16 cellular contexts compared by ENCODE assay signal in genomic region chr7:74266191-74266963, GRCh38. TPM values are rescaled to one million over a fixed set of nuclear protein-coding genes. Genes with fewer than 3 reads are reported as not detected.
DNase-seq lines count a peak whose midpoint lies in the region; ATAC-seq and TF ChIP-seq lines count a peak whose summit lies in the region.
"Had no signal": no experiment of that assay in that cellular context is flagged by ENCODE, and none has a peak within 500 bp of the region (broad histone marks: within the 10 kb centered on the region; RNA-seq: fewer than 3 reads in every experiment).

No MANE protein-coding gene starts in this region.

- CTCF ChIA-PET in HEK293 (lab: Yijun Ruan, JAX): interaction anchor here (0.9 kb wide), 1 partner anchor 18 kb away, joined by 3 read pairs; no protein-coding TSS in a partner anchor
- CTCF ChIA-PET in T-cell (lab: Charles Lee): interaction anchor here in 1 of 2 donors (0.5 kb wide), 1 partner anchor 57 kb away, joined by 5 read pairs; no protein-coding TSS in a partner anchor

- H2BK120ac ChIP-seq in mesenchymal stem cell (ENCODE audit: low read depth, low read length): no peak overlapping the region

- peak overlapping the region; percentile 40 for H4K8ac ChIP-seq in mesenchymal stem cell (ENCODE audit: low read length)

- no peak for ATAC-seq in GM19463 (IDR thresholded peaks at IDR 0.05; ENCODE audit: unreplicated experiment)
- ATAC-seq in T-cell (replicated peaks in 1 of 4): no peak

- POLR2A ChIA-PET in HEK293 (lab: Yijun Ruan, JAX) (no interaction called here), T-cell (lab: Charles Lee) (no interaction called here)

- H2BK15ac ChIP-seq in mesenchymal stem cell (ENCODE audit: low read depth, poor library complexity, severe bottlenecking): no peak overlapping the region

- H3K4me1 ChIP-seq in DOHH2 (ENCODE audit: control insufficient read depth, low read length): peaks cover 96% of the 10 kb centered on the region
- H3K4me1 ChIP-seq in HEK293 (ENCODE audit: control insufficient read depth, insufficient read depth, low read length): no peaks in the 10 kb centered on the region
- peaks cover 4% of the 10 kb centered on the region for H3K4me1 ChIP-seq in mesenchymal stem cell (ENCODE audit: control insufficient read depth, insufficient read depth, low read depth, low read length)
- H3K4me1 ChIP-seq in esophagus squamous epithelium: peaks cover 0 to 24% (median 4%) of the 10 kb centered on the region in 3 donors

- H3K79me1 ChIP-seq in mesenchymal stem cell (replicated peaks; ENCODE audit: low read length, poor library complexity, severe bottlenecking): no peaks in the 10 kb centered on the region

- H3K9me2 ChIP-seq in DOHH2 (replicated peaks; ENCODE audit: control insufficient read depth, low read length): no peaks in the 10 kb centered on the region

- DNase-seq in NOMO-1 treated with dmso at 0.1 percent for 144 hours (lab: John Stamatoyannopoulos, UW; ENCODE audit: unreplicated experiment): peak; percentile 85
- no peak for DNase-seq in mesenchymal stem cell
- DNase-seq in esophagus squamous epithelium (lab: John Stamatoyannopoulos, UW): no peak
- no peak for DNase-seq in T-cell
- DNase-seq: AML-193; CD4-positive, alpha-beta memory T cell; DND-41; HCEC 1CT; NCI-H1417; NCI-H2029; NCI-H510A; NCI-H82; SIG-M5 had no signal

- H3K14ac ChIP-seq in mesenchymal stem cell (ENCODE audit: low read length in 2 of 2): no peak overlapping the region

- H3K4ac ChIP-seq in mesenchymal stem cell (ENCODE audit: low read depth in 1 of 2, low read length in 2 of 2): no peak overlapping the region

- H3K27me3 Mint-ChIP-seq in T-cell: peaks cover 0 to 3% of the 10 kb centered on the region in 2 donors

- peak overlapping the region; percentile 75 for H3K27ac ChIP-seq in DOHH2 (ENCODE audit: low read depth, low read length)
- H3K27ac ChIP-seq in HEK293 (ENCODE audit: extremely low read depth, low read depth, low read length): no peak overlapping the region
- H3K27ac ChIP-seq in mesenchymal stem cell (ENCODE audit: low read length, poor library complexity, severe bottlenecking): no peak overlapping the region
- H3K27ac ChIP-seq in esophagus squamous epithelium: no peak overlapping the region

- H2AK5ac ChIP-seq in mesenchymal stem cell (ENCODE audit: low read length, severe bottlenecking): no peak overlapping the region

- peak overlapping the region; percentile 17 for H3K4me3 ChIP-seq in DOHH2 (ENCODE audit: low read length)
- no peak overlapping the region for H3K4me3 ChIP-seq in HEK293 (ENCODE audit: low read depth, low read length)
- H3K4me3 ChIP-seq in mesenchymal stem cell (ENCODE audit: insufficient read depth in 1 of 2, low read depth in 1 of 2, low read length in 2 of 2): no peak overlapping the region
- H3K4me3 ChIP-seq in esophagus squamous epithelium: no peak overlapping the region

- no peaks in the 10 kb centered on the region for H3K79me2 ChIP-seq in DOHH2 (ENCODE audit: control insufficient read depth, low read length)

- intact Hi-C loops in esophagus squamous epithelium (cut with DNase I): no loop called here

- H3K36me3 ChIP-seq in DOHH2 (ENCODE audit: control insufficient read depth, low read length): no peaks in the 10 kb centered on the region
- H3K36me3 ChIP-seq in HEK293 (ENCODE audit: control insufficient read depth in 2 of 2, insufficient read depth in 1 of 2, low read length in 2 of 2): no peaks in the 10 kb centered on the region
- no peaks in the 10 kb centered on the region for H3K36me3 ChIP-seq in mesenchymal stem cell (ENCODE audit: control insufficient read depth in 1 of 2, insufficient read depth in 2 of 2, low read depth in 1 of 2, low read length in 2 of 2)
- H3K36me3 ChIP-seq in esophagus squamous epithelium: no peaks in the 10 kb centered on the region

- H3K9me3 Mint-ChIP-seq in T-cell: no peaks in the 10 kb centered on the region
- H3K9me3 Mint-ChIP-seq: CD4-positive, alpha-beta memory T cell had no signal

- H3F3A ChIP-seq in DOHH2 (ENCODE audit: control insufficient read depth, insufficient read depth): peaks cover 68% of the 10 kb centered on the region

- peak overlapping the region in 1 of 2 experiments; percentile 83 for H2BK12ac ChIP-seq in mesenchymal stem cell (ENCODE audit: low read length in 2 of 2)

- H2AFZ ChIP-seq in mesenchymal stem cell (ENCODE audit: low read depth, low read length): no peak overlapping the region

- H3K9ac ChIP-seq in mesenchymal stem cell (ENCODE audit: low read length): no peak overlapping the region

- H3K18ac ChIP-seq in mesenchymal stem cell (ENCODE audit: low read depth in 1 of 2, low read length in 2 of 2): peak overlapping the region in 1 of 2 experiments; percentile 14

- no peak overlapping the region for H3K27ac Mint-ChIP-seq in T-cell

- H3K4me2 ChIP-seq in DOHH2 (ENCODE audit: low read length) (peak overlapping the region; percentile 65), mesenchymal stem cell (ENCODE audit: low read length, poor library complexity, severe bottlenecking) (no peak overlapping the region)

- H4K91ac ChIP-seq in mesenchymal stem cell (ENCODE audit: low read length): peak overlapping the region; percentile 64

- no peak overlapping the region for H2BK5ac ChIP-seq in mesenchymal stem cell (ENCODE audit: low read depth, low read length, poor library complexity, severe bottlenecking)

- no peaks in the 10 kb centered on the region for H4K20me1 ChIP-seq in DOHH2 (ENCODE audit: control insufficient read depth, insufficient read depth, low read depth, low read length)

- H3K27me3 ChIP-seq in DOHH2 (ENCODE audit: control insufficient read depth, low read length) (no peaks in the 10 kb centered on the region), mesenchymal stem cell (ENCODE audit: control insufficient read depth in 1 of 2, insufficient read depth in 1 of 2, low read length in 2 of 2) (no peaks in the 10 kb centered on the region), esophagus squamous epithelium (no peaks in the 10 kb centered on the region)

- no peak overlapping the region for H3K23ac ChIP-seq in mesenchymal stem cell (ENCODE audit: low read length in 2 of 2)

- 94% methylated on average over 6 of the region's 7 CpGs for WGBS in mesenchymal stem cell
- 64 to 72% methylated on average over 7 of the region's 7 CpGs for WGBS in esophagus squamous epithelium, 2 donors

- no peaks in the 10 kb centered on the region for H3K36me3 Mint-ChIP-seq in T-cell
- H3K36me3 Mint-ChIP-seq: CD4-positive, alpha-beta memory T cell had no signal

- H3K9me3 ChIP-seq in DOHH2 (ENCODE audit: control insufficient read depth, insufficient read depth, low read length) (no peaks in the 10 kb centered on the region), HEK293 (ENCODE audit: control insufficient read depth, insufficient read depth, low read depth, low read length) (no peaks in the 10 kb centered on the region), mesenchymal stem cell (ENCODE audit: control insufficient read depth, low read length) (no peaks in the 10 kb centered on the region), esophagus squamous epithelium (no peaks in the 10 kb centered on the region)

- no peak for TF ChIP-seq CTCF in DOHH2 (IDR thresholded peaks at IDR 0.05; ENCODE audit: low read depth, low read length, poor library complexity, severe bottlenecking)
- TF ChIP-seq CTCF in HEK293 (tag by site-specific recombination; IDR thresholded peaks at IDR 0.05): no peak
- no peak for TF ChIP-seq CTCF in esophagus squamous epithelium (IDR thresholded peaks at IDR 0.05)

- no peak overlapping the region for H3K4me3 Mint-ChIP-seq in T-cell
- H3K4me3 Mint-ChIP-seq: CD4-positive, alpha-beta memory T cell had no signal

- H3K4me1 Mint-ChIP-seq in T-cell: peaks cover 0 to 6% (median 3%) of the 10 kb centered on the region in 3 donors

- no peak for TF ChIP-seq POLR2A in esophagus squamous epithelium (IDR thresholded peaks at IDR 0.05)

TF ChIP-seq in HEK293, 187 proteins besides CTCF, POLR2A, EP300 and RAD21:
- TF ChIP-seq ZNF121 (tag by site-specific recombination; IDR thresholded peaks at IDR 0.05): peak; percentile 53
- TF ChIP-seq ZNF311 (tag by site-specific recombination; IDR thresholded peaks at IDR 0.05; ENCODE audit: borderline replicate concordance): no peak
- no peak for TF ChIP-seq ZSCAN30 (tag by site-specific recombination; IDR thresholded peaks at IDR 0.05)
- TF ChIP-seq, protein P1, sequence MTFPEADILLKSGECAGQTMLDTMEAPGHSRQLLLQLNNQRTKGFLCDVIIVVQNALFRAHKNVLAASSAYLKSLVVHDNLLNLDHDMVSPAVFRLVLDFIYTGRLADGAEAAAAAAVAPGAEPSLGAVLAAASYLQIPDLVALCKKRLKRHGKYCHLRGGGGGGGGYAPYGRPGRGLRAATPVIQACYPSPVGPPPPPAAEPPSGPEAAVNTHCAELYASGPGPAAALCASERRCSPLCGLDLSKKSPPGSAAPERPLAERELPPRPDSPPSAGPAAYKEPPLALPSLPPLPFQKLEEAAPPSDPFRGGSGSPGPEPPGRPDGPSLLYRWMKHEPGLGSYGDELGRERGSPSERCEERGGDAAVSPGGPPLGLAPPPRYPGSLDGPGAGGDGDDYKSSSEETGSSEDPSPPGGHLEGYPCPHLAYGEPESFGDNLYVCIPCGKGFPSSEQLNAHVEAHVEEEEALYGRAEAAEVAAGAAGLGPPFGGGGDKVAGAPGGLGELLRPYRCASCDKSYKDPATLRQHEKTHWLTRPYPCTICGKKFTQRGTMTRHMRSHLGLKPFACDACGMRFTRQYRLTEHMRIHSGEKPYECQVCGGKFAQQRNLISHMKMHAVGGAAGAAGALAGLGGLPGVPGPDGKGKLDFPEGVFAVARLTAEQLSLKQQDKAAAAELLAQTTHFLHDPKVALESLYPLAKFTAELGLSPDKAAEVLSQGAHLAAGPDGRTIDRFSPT (tag by site-specific recombination; IDR thresholded peaks at IDR 0.05): no peak
- TF ChIP-seq ZNF366 (tag by site-specific recombination; conservative IDR thresholded peaks at IDR 0.05): no peak

RNA-seq across cellular contexts. Expression of gene RFC2, which starts 12.2 kb away (rescaled TPM):
- polyA plus RNA-seq in mesenchymal stem cell (2013, experiment 1 of 2): 17.3 TPM
- polyA plus RNA-seq in mesenchymal stem cell (2013, experiment 2 of 2): 16.3 TPM
- total RNA-seq in esophagus squamous epithelium (10 to 100 TPM; 12.5 to 37.9 (median 22.4) TPM), T-cell (10 to 100 TPM; 13.3 to 17.6 (median 14.8) TPM)

RNA-seq across cellular contexts. Expression of gene CLIP2, which starts 22.8 kb away (rescaled TPM):
- 68.2 TPM for polyA plus RNA-seq in mesenchymal stem cell (2013, experiment 1 of 2)
- polyA plus RNA-seq in mesenchymal stem cell (2013, experiment 2 of 2): 63.3 TPM
- 10 to 100 TPM in 2 of 4 donors, 1 to 10 TPM in 2; 5.6 to 20.8 (median 10.2) TPM for total RNA-seq in esophagus squamous epithelium
- total RNA-seq in T-cell: 1 to 10 TPM; 3.1 to 8.5 (median 6.3) TPM

RNA-seq across cellular contexts. Expression of gene LAT2, which starts 56.6 kb away (rescaled TPM):
- polyA plus RNA-seq in mesenchymal stem cell (2013, experiment 1 of 2): 0.35 TPM
- 0.52 TPM for polyA plus RNA-seq in mesenchymal stem cell (2013, experiment 2 of 2)
- total RNA-seq in esophagus squamous epithelium (1 to 10 TPM; 1.3 to 7.0 (median 4.1) TPM), T-cell (10 to 100 TPM in 1 of 5 donors, 1 to 10 TPM in 4; 4.1 to 12.3 (median 6.4) TPM)
